In genomic region chr17:39197380-39198185, GRCh38 we compare ENCODE assay signal across 8 cellular contexts. TPM values are rescaled to one million over a fixed set of nuclear protein-coding genes. Genes with fewer than 3 reads are reported as not detected.
DNase-seq lines count a peak whose midpoint lies in the region; ATAC-seq and TF ChIP-seq lines count a peak whose summit lies in the region.

CACNB1 (minus strand) TSS chr17:39197669; CDS start chr17:39197495, 174 bp downstream.

- no peaks in the 10 kb centered on the region for H3K9me3 Mint-ChIP-seq in central memory CD8-positive, alpha-beta T cell

- intact Hi-C loops in A673 (cut with micrococcal nuclease; ENCODE audit: unreplicated experiment), result loop anchor here (5.0 kb wide), 1 partner anchor 40 kb away; no protein-coding TSS in a partner anchor

- H3K27ac ChIP-seq in A673 (ENCODE audit: low read depth, low read length, poor library complexity, severe bottlenecking), result no peak within 1 kb of the TSS

- CTCF ChIA-PET in A673 (lab: Charles Lee), result no interaction called here

- H3K9me3 ChIP-seq in A673 (ENCODE audit: low read depth, low read length, poor library complexity, severe bottlenecking), result no peaks in the 10 kb centered on the region

- DNase-seq in A673 (ENCODE audit: low spot score), result peak; percentile 77
- DNase-seq in GM19238 (ENCODE audit: insufficient read length, low spot score), result peak; percentile 78
- peak; percentile 90 for DNase-seq in NCI-H2227 (lab: John Stamatoyannopoulos, UW; ENCODE audit: unreplicated experiment)
- peak; percentile 65 for DNase-seq in activated CD4-positive, CD25-positive, alpha-beta regulatory T cell treated with anti-CD3 and anti-CD28 coated beads, Interleukin-2, amount 50 U/mL, for 72 hours
- no peak for DNase-seq in central memory CD8-positive, alpha-beta T cell (ENCODE audit: low spot score in 2 of 2)
- DNase-seq in kidney epithelial cell (ENCODE audit: low read depth), result no peak
- DNase-seq in stimulated activated CD4-positive, alpha-beta T cell treated with anti-CD3 and anti-CD28 coated beads, Interleukin-12 subunit alpha, Interleukin-12 subunit beta, amount 100 ng/mL, for 48 hours (ENCODE audit: low read depth in 2 of 3, low spot score in 1 of 3), result peak; percentile 46 to 75 (median 56)

- peaks cover 45% of the 10 kb centered on the region for H3K4me1 Mint-ChIP-seq in central memory CD8-positive, alpha-beta T cell

- BruUV-seq in A673 (replicated peaks; lab: Mats Ljungman, UMichigan), result no TSS peak

- POLR2A ChIA-PET in A673 (lab: Charles Lee; ENCODE audit: low non-redundant PET), result interaction anchor here (0.6 kb wide), 1 partner anchor 115 kb away, joined by 5 read pairs; no protein-coding TSS in a partner anchor

- H3K36me3 Mint-ChIP-seq in central memory CD8-positive, alpha-beta T cell (ENCODE audit: insufficient read depth), result peaks cover 30% of the 10 kb centered on the region

- H3K4me3 ChIP-seq in A673 (ENCODE audit: low read depth, low read length, poor library complexity, severe bottlenecking), result peak within 1 kb of the TSS; percentile 70
- peak within 1 kb of the TSS; percentile 73 for H3K4me3 ChIP-seq in kidney epithelial cell (ENCODE audit: low read depth, low read length)

- H3K27ac Mint-ChIP-seq in central memory CD8-positive, alpha-beta T cell (ENCODE audit: low read depth), result peak within 1 kb of the TSS; percentile 81

- TF ChIP-seq CTCF in A673 (conservative IDR thresholded peaks at IDR 0.05; ENCODE audit: low read depth, low read length) (no peak), kidney epithelial cell (IDR thresholded peaks at IDR 0.05; ENCODE audit: insufficient read depth, low read length, poor library complexity, severe bottlenecking) (no peak)

- H3K27me3 Mint-ChIP-seq in central memory CD8-positive, alpha-beta T cell, result no peaks in the 10 kb centered on the region

- peaks cover 15% of the 10 kb centered on the region for H3K36me3 ChIP-seq in A673 (ENCODE audit: insufficient read depth, low read length, poor library complexity, severe bottlenecking)
- H3K36me3 ChIP-seq in kidney epithelial cell (ENCODE audit: control insufficient read depth, insufficient read depth, low read length), result peaks cover 2% of the 10 kb centered on the region

- H3K4me1 ChIP-seq in A673 (ENCODE audit: insufficient read depth, low read length, poor library complexity, severe bottlenecking), result peaks cover 36% of the 10 kb centered on the region

- ATAC-seq in central memory CD8-positive, alpha-beta T cell (replicated peaks; ENCODE audit: extremely low read depth, poor library complexity, severe bottlenecking), result no peak
- no peak for ATAC-seq in GM19324 (IDR thresholded peaks at IDR 0.05; ENCODE audit: low FRiP score, unreplicated experiment)

- peak within 1 kb of the TSS; percentile 95 for H3K4me3 Mint-ChIP-seq in central memory CD8-positive, alpha-beta T cell

- H3K27me3 ChIP-seq in A673 (replicated peaks; ENCODE audit: insufficient read depth, low read depth, low read length, poor library complexity) (no peaks in the 10 kb centered on the region), kidney epithelial cell (ENCODE audit: control insufficient read depth, insufficient read depth, low read length) (no peaks in the 10 kb centered on the region)

RNA-seq across cellular contexts. Expression of gene CACNB1, which starts in this region (rescaled TPM):
- total RNA-seq in A673 (2021), result 8.0 and 10.4 TPM in 2 replicates
- 6.0 and 7.1 TPM in 2 replicates for total RNA-seq in kidney epithelial cell

Comparison
In these comparisons a context has a peak if more than half of its experiments do, and no peak if none do; other contexts are left out.
1. DNase-seq: peak in A673 (single experiment), GM19238 (single experiment), NCI-H2227 (single experiment), activated CD4-positive, CD25-positive, alpha-beta regulatory T cell treated with anti-CD3 and anti-CD28 coated beads, Interleukin-2, amount 50 U/mL, for 72 hours (single experiment) and stimulated activated CD4-positive, alpha-beta T cell treated with anti-CD3 and anti-CD28 coated beads, Interleukin-12 subunit alpha, Interleukin-12 subunit beta, amount 100 ng/mL, for 48 hours (3 of 3); none in central memory CD8-positive, alpha-beta T cell (0 of 2) and kidney epithelial cell (single experiment).